10 cellular contexts compared by ENCODE assay signal in the genomic region with DNA sequence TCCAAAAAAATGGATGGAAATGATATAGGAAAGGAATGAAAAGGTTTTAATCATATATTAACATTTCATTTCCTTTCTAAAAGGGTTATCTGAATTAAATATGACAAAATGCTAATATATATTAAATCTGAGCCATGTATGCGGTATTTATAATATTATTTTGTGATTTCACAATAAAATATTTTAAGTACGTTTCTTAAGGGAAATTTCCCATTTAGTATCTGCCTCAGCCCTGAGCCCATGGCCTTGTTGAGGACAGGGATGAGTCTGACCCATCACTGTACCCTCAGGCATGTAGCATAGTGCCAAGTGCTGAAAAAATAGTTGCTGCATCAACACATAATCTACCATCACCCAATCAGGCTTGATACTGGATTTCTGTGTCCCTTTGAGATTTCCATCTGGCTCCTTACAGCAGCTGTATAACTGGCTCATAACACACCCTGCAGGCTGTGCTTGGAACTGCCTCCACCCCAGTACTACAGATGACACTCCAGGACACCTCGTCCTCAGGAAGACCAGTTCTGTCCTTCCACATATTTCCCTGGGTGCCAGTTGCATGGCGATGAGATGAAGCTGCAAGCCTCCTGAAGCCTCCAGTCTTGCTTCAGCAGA. TPM values are rescaled to one million over a fixed set of nuclear protein-coding genes. Genes with fewer than 3 reads are reported as not detected.
DNase-seq lines count a peak whose midpoint lies in the region; ATAC-seq and TF ChIP-seq lines count a peak whose summit lies in the region.
"Had no signal": no experiment of that assay in that cellular context is flagged by ENCODE, and none has a peak within 500 bp of the region (broad histone marks: within the 10 kb centered on the region; RNA-seq: fewer than 3 reads in every experiment).

No MANE protein-coding gene starts in this region.

- intact Hi-C loops in vagina (cut with DNase I) = no loop called here

- DNase-seq in GDM1 (lab: John Stamatoyannopoulos, UW) (peak; percentile 9), NB4 (ENCODE audit: low read depth) (peak; percentile 43), dermis blood vessel endothelial cell (peak; percentile 19), NCI-H2196 treated with DMSO at 0.1 percent for 48 hours (lab: John Stamatoyannopoulos, UW; ENCODE audit: unreplicated experiment) (no peak), vagina (ENCODE audit: extremely low spot score in 2 of 2) (no peak), NCI-H345 treated with DMSO at 0.1 percent for 48 hours (lab: John Stamatoyannopoulos, UW; ENCODE audit: unreplicated experiment) (no peak)
- DNase-seq in stimulated activated CD4-positive, alpha-beta T cell treated with anti-CD3 and anti-CD28 coated beads, Interleukin-1b, Interleukin-23, amount 100 ng/mL, for 48 hours = peak; percentile 35

- H3K9me3 ChIP-seq in vagina = no peaks in the 10 kb centered on the region

- H3K27me3 ChIP-seq in vagina = no peaks in the 10 kb centered on the region

- H3K36me3 ChIP-seq in vagina = peaks cover 0 to 41% of the 10 kb centered on the region in 2 donors

- no peaks in the 10 kb centered on the region for H3K4me1 ChIP-seq in vagina

- TF ChIP-seq POLR2A in NB4 (IDR thresholded peaks at IDR 0.05; ENCODE audit: extremely low read depth, insufficient read length) (no peak), vagina (IDR thresholded peaks at IDR 0.05) (no peak)

- H3K4me3 ChIP-seq in NB4 (ENCODE audit: low read depth, low read length) (no peak overlapping the region), vagina (no peak overlapping the region)
- H3K4me3 ChIP-seq: lung, SK-N-MC had no signal

- no peak overlapping the region for H3K27ac ChIP-seq in vagina
- H3K27ac ChIP-seq: SK-N-MC had no signal

- peak; percentile 69 for ATAC-seq in GM21423 (IDR thresholded peaks at IDR 0.05; ENCODE audit: unreplicated experiment)

- TF ChIP-seq CTCF in NB4 (IDR thresholded peaks at IDR 0.05; ENCODE audit: low read depth, low read length) = peak; percentile 54
- TF ChIP-seq CTCF in vagina (IDR thresholded peaks at IDR 0.05) = no peak

RNA-seq across cellular contexts. Expression of gene ASAH2, which starts 59.4 kb away (rescaled TPM):
- total RNA-seq in dermis blood vessel endothelial cell (under 0.01 and 0.14 TPM in 2 replicates), vagina (2.5 TPM)

Comparison
In these comparisons a context has a peak if more than half of its experiments do, and no peak if none do; other contexts are left out.
1. DNase-seq: peak in GDM1 (single experiment), NB4 (single experiment), dermis blood vessel endothelial cell (single experiment) and stimulated activated CD4-positive, alpha-beta T cell treated with anti-CD3 and anti-CD28 coated beads, Interleukin-1b, Interleukin-23, amount 100 ng/mL, for 48 hours (single experiment); none in NCI-H2196 treated with DMSO at 0.1 percent for 48 hours (single experiment), vagina (0 of 2) and NCI-H345 treated with DMSO at 0.1 percent for 48 hours (single experiment).